10 cellular contexts compared by ENCODE assay signal in genomic region chr5:139443766-139444473, GRCh38. TPM values are rescaled to one million over a fixed set of nuclear protein-coding genes. Genes with fewer than 3 reads are reported as not detected.
DNase-seq lines count a peak whose midpoint lies in the region; ATAC-seq and TF ChIP-seq lines count a peak whose summit lies in the region.
"Had no signal": no experiment of that assay in that cellular context is flagged by ENCODE, and none has a peak within 500 bp of the region (broad histone marks: within the 10 kb centered on the region; RNA-seq: fewer than 3 reads in every experiment).

No MANE protein-coding gene starts in this region.

- no peak overlapping the region for H3K27ac ChIP-seq in CD8-positive, alpha-beta memory T cell (ENCODE audit: low read depth, low read length)
- no peak overlapping the region for H3K27ac ChIP-seq in gastroesophageal sphincter
- H3K27ac ChIP-seq: WERI-Rb-1 had no signal

- no peaks in the 10 kb centered on the region for H3K9me3 Mint-ChIP-seq in CD8-positive, alpha-beta memory T cell
- H3K9me3 Mint-ChIP-seq in activated T-helper 2 cell treated with anti-CD3 and anti-CD28 coated beads, Interferon-gamma antibody, Interleukin-2, Interleukin-4, amounts not matched to agents 10 μg/mL and 5 μg/mL and 100 μg/mL, durations not matched to agents 14 hours and 24 hours and 36 hours = peaks cover 6% of the 10 kb centered on the region

- no peaks in the 10 kb centered on the region for H3K36me3 ChIP-seq in CD8-positive, alpha-beta memory T cell (ENCODE audit: insufficient read depth, low read length)
- no peaks in the 10 kb centered on the region for H3K36me3 ChIP-seq in gastroesophageal sphincter
- H3K36me3 ChIP-seq: WERI-Rb-1 had no signal

- peak overlapping the region in 7 of 8 donors; percentile 1 to 95 (median 85) for H3K27ac Mint-ChIP-seq in CD8-positive, alpha-beta memory T cell
- H3K27ac Mint-ChIP-seq in activated T-helper 2 cell treated with anti-CD3 and anti-CD28 coated beads, Interferon-gamma antibody, Interleukin-2, Interleukin-4, amounts not matched to agents 10 μg/mL and 5 μg/mL and 100 μg/mL, durations not matched to agents 14 hours and 24 hours and 36 hours = peak overlapping the region; percentile 89

- TF ChIP-seq CTCF in gastroesophageal sphincter (IDR thresholded peaks at IDR 0.05) = no peak

- DNase-seq in CD8-positive, alpha-beta memory T cell = peak in 1 of 5 donors; percentile 28
- DNase-seq in M059J (ENCODE audit: low read depth) (peak; percentile 91), left kidney (ENCODE audit: low read depth, low spot score) (peak; percentile 66), amygdala (lab: John Stamatoyannopoulos, UW) (no peak), SK-N-DZ (ENCODE audit: low spot score) (no peak), hypothalamus (lab: John Stamatoyannopoulos, UW) (no peak)
- DNase-seq in activated T-helper 2 cell treated with anti-CD3 and anti-CD28 coated beads, Interferon-gamma antibody, Interleukin-2, Interleukin-4, amounts not matched to agents 10 μg/mL and 5 μg/mL and 100 μg/mL, durations not matched to agents 14 hours and 24 hours and 36 hours (ENCODE audit: low spot score) = no peak
- DNase-seq: NCI-H1694, WERI-Rb-1 had no signal

- H3K9me3 ChIP-seq in CD8-positive, alpha-beta memory T cell (ENCODE audit: low read length) = no peaks in the 10 kb centered on the region
- H3K9me3 ChIP-seq in gastroesophageal sphincter = no peaks in the 10 kb centered on the region

- intact Hi-C loops in activated T-helper 2 cell treated with anti-CD3 and anti-CD28 coated beads, Interferon-gamma antibody, Interleukin-2, Interleukin-4, amounts not matched to agents 10 μg/mL and 5 μg/mL and 100 μg/mL, durations not matched to agents 14 hours and 24 hours and 36 hours (cut with micrococcal nuclease) = no loop called here

- H3K36me3 Mint-ChIP-seq in CD8-positive, alpha-beta memory T cell = peaks cover 0 to 3% (median 0%) of the 10 kb centered on the region in 3 donors
- peaks cover 15% of the 10 kb centered on the region for H3K36me3 Mint-ChIP-seq in activated T-helper 2 cell treated with anti-CD3 and anti-CD28 coated beads, Interferon-gamma antibody, Interleukin-2, Interleukin-4, amounts not matched to agents 10 μg/mL and 5 μg/mL and 100 μg/mL, durations not matched to agents 14 hours and 24 hours and 36 hours (ENCODE audit: low read depth)

- H3K4me3 Mint-ChIP-seq in CD8-positive, alpha-beta memory T cell = peak overlapping the region in 3 of 7 donors; percentile 8 to 63 (median 21)
- no peak overlapping the region for H3K4me3 Mint-ChIP-seq in activated T-helper 2 cell treated with anti-CD3 and anti-CD28 coated beads, Interferon-gamma antibody, Interleukin-2, Interleukin-4, amounts not matched to agents 10 μg/mL and 5 μg/mL and 100 μg/mL, durations not matched to agents 14 hours and 24 hours and 36 hours (ENCODE audit: low read depth)

- no peak overlapping the region for H3K4me3 ChIP-seq in CD8-positive, alpha-beta memory T cell (ENCODE audit: low read length)
- H3K4me3 ChIP-seq in gastroesophageal sphincter = no peak overlapping the region

- H3K4me1 Mint-ChIP-seq in CD8-positive, alpha-beta memory T cell = peaks cover 32 to 53% (median 51%) of the 10 kb centered on the region in 3 donors
- H3K4me1 Mint-ChIP-seq in activated T-helper 2 cell treated with anti-CD3 and anti-CD28 coated beads, Interferon-gamma antibody, Interleukin-2, Interleukin-4, amounts not matched to agents 10 μg/mL and 5 μg/mL and 100 μg/mL, durations not matched to agents 14 hours and 24 hours and 36 hours (ENCODE audit: low read depth) = peaks cover 74% of the 10 kb centered on the region

- peaks cover 0 to 1% of the 10 kb centered on the region in 2 donors for H3K27me3 Mint-ChIP-seq in CD8-positive, alpha-beta memory T cell
- no peaks in the 10 kb centered on the region for H3K27me3 Mint-ChIP-seq in activated T-helper 2 cell treated with anti-CD3 and anti-CD28 coated beads, Interferon-gamma antibody, Interleukin-2, Interleukin-4, amounts not matched to agents 10 μg/mL and 5 μg/mL and 100 μg/mL, durations not matched to agents 14 hours and 24 hours and 36 hours (ENCODE audit: low read depth)

- POLR2A ChIA-PET in CD8-positive, alpha-beta memory T cell (lab: Charles Lee) = interaction anchor here (0.5 to 0.8 kb wide), 3 partner anchors 14 to 107 kb away, joined by 3 to 4 read pairs (median 3); partner anchors contain the start of gene STING1

- H3K4me1 ChIP-seq in CD8-positive, alpha-beta memory T cell (ENCODE audit: insufficient read depth, low read length) = peaks cover 29% of the 10 kb centered on the region
- peaks cover 0 to 12% (median 0%) of the 10 kb centered on the region in 3 donors for H3K4me1 ChIP-seq in gastroesophageal sphincter

- no peak for TF ChIP-seq EP300 in gastroesophageal sphincter (IDR thresholded peaks at IDR 0.05)

- no peaks in the 10 kb centered on the region for H3K27me3 ChIP-seq in CD8-positive, alpha-beta memory T cell (ENCODE audit: insufficient read depth, low read length, poor library complexity, severe bottlenecking)
- H3K27me3 ChIP-seq in gastroesophageal sphincter = no peaks in the 10 kb centered on the region

- 48 to 70% methylated on average over 2 to 4 of the region's 4 CpGs for WGBS in gastroesophageal sphincter (ENCODE audit: low coverage in 1 of 2), 2 donors

- no peak for TF ChIP-seq POLR2A in gastroesophageal sphincter (IDR thresholded peaks at IDR 0.05)

- CTCF ChIA-PET in CD8-positive, alpha-beta memory T cell (lab: Charles Lee) = interaction anchor here (0.7 to 1.8 kb wide), 9 partner anchors 13 to 405 kb away, joined by 3 to 7 read pairs (median 4); partner anchors contain the start of gene STING1

- ATAC-seq in gastroesophageal sphincter = no peak

RNA-seq across cellular contexts. Expression of gene DNAJC18, which starts 4.6 kb away (rescaled TPM):
- total RNA-seq in CD8-positive, alpha-beta memory T cell = 10 to 100 TPM; 25.3 to 25.7 TPM
- polyA plus RNA-seq in CD8-positive, alpha-beta memory T cell = 10.2 TPM
- 12.1 and 16.0 TPM in 2 replicates for total RNA-seq in M059J (2014; rRNA removed; shearing (Covaris generic))
- 29.8 and 35.8 TPM in 2 replicates for total RNA-seq in activated T-helper 2 cell treated with anti-CD3 and anti-CD28 coated beads, Interferon-gamma antibody, Interleukin-2, Interleukin-4, amounts not matched to agents 10 μg/mL and 5 μg/mL and 100 μg/mL, durations not matched to agents 14 hours and 24 hours and 36 hours
- 9.9 and 16.9 TPM in 2 replicates for polyA plus RNA-seq in SK-N-DZ (2014; cell fraction: cytosol; rRNA removed)
- 5.5 and 22.8 TPM in 2 replicates for polyA plus RNA-seq in SK-N-DZ (2014; cell fraction: nucleus; rRNA removed)
- total RNA-seq in gastroesophageal sphincter = 10 to 100 TPM in 3 of 4 donors, 1 to 10 TPM in 1; 7.6 to 27.7 (median 14.5) TPM

RNA-seq across cellular contexts. Expression of gene ECSCR, which starts 18.6 kb away (rescaled TPM):
- total RNA-seq in CD8-positive, alpha-beta memory T cell = under 1 TPM; 0.82 to 0.83 TPM
- polyA plus RNA-seq in CD8-positive, alpha-beta memory T cell = not detected
- total RNA-seq in M059J (2014; rRNA removed; shearing (Covaris generic)) = 1.5 and 2.4 TPM in 2 replicates
- total RNA-seq in activated T-helper 2 cell treated with anti-CD3 and anti-CD28 coated beads, Interferon-gamma antibody, Interleukin-2, Interleukin-4, amounts not matched to agents 10 μg/mL and 5 μg/mL and 100 μg/mL, durations not matched to agents 14 hours and 24 hours and 36 hours = 1.0 and 1.7 TPM in 2 replicates
- not detected in 2 replicates for polyA plus RNA-seq in SK-N-DZ (2014; cell fraction: cytosol; rRNA removed)
- polyA plus RNA-seq in SK-N-DZ (2014; cell fraction: nucleus; rRNA removed) = not detected in 2 replicates
- total RNA-seq in gastroesophageal sphincter = 10 to 100 TPM in 3 of 4 donors, 1 to 10 TPM in 1; 7.6 to 34.9 (median 21.8) TPM

RNA-seq across cellular contexts. Expression of gene SMIM33, which starts 26.9 kb away (rescaled TPM):
- under 1 TPM; 0.11 to 0.28 TPM for total RNA-seq in CD8-positive, alpha-beta memory T cell
- 1.1 TPM for polyA plus RNA-seq in CD8-positive, alpha-beta memory T cell
- total RNA-seq in M059J (2014; rRNA removed; shearing (Covaris generic)) = not detected in 2 replicates
- 0.23 and 0.25 TPM in 2 replicates for total RNA-seq in activated T-helper 2 cell treated with anti-CD3 and anti-CD28 coated beads, Interferon-gamma antibody, Interleukin-2, Interleukin-4, amounts not matched to agents 10 μg/mL and 5 μg/mL and 100 μg/mL, durations not matched to agents 14 hours and 24 hours and 36 hours
- polyA plus RNA-seq in SK-N-DZ (2014; cell fraction: cytosol; rRNA removed) = not detected in 2 replicates
- not detected in 2 replicates for polyA plus RNA-seq in SK-N-DZ (2014; cell fraction: nucleus; rRNA removed)
- total RNA-seq in gastroesophageal sphincter = not detected

RNA-seq across cellular contexts. Expression of gene STING1, which starts 38.6 kb away (rescaled TPM):
- total RNA-seq in CD8-positive, alpha-beta memory T cell = 100 to 1,000 TPM; 107 to 109 TPM
- polyA plus RNA-seq in CD8-positive, alpha-beta memory T cell = 116 TPM
- total RNA-seq in M059J (2014; rRNA removed; shearing (Covaris generic)) = 29.3 and 35.2 TPM in 2 replicates
- total RNA-seq in activated T-helper 2 cell treated with anti-CD3 and anti-CD28 coated beads, Interferon-gamma antibody, Interleukin-2, Interleukin-4, amounts not matched to agents 10 μg/mL and 5 μg/mL and 100 μg/mL, durations not matched to agents 14 hours and 24 hours and 36 hours = 167 and 169 TPM in 2 replicates
- polyA plus RNA-seq in SK-N-DZ (2014; cell fraction: cytosol; rRNA removed) = 0.09 TPM in 1 of 2 replicates, not detected in the other
- 0.68 TPM in 1 of 2 replicates, not detected in the other for polyA plus RNA-seq in SK-N-DZ (2014; cell fraction: nucleus; rRNA removed)
- 10 to 100 TPM; 36.3 to 63.7 (median 50.6) TPM for total RNA-seq in gastroesophageal sphincter

RNA-seq across cellular contexts. Expression of gene SPATA24, which starts 40.0 kb away (rescaled TPM):
- total RNA-seq in CD8-positive, alpha-beta memory T cell = 1 to 10 TPM; 3.6 to 3.9 TPM
- polyA plus RNA-seq in CD8-positive, alpha-beta memory T cell = 4.2 TPM
- 6.3 and 12.5 TPM in 2 replicates for total RNA-seq in M059J (2014; rRNA removed; shearing (Covaris generic))
- 4.7 and 4.8 TPM in 2 replicates for total RNA-seq in activated T-helper 2 cell treated with anti-CD3 and anti-CD28 coated beads, Interferon-gamma antibody, Interleukin-2, Interleukin-4, amounts not matched to agents 10 μg/mL and 5 μg/mL and 100 μg/mL, durations not matched to agents 14 hours and 24 hours and 36 hours
- 8.8 and 15.8 TPM in 2 replicates for polyA plus RNA-seq in SK-N-DZ (2014; cell fraction: cytosol; rRNA removed)
- polyA plus RNA-seq in SK-N-DZ (2014; cell fraction: nucleus; rRNA removed) = 7.7 and 8.0 TPM in 2 replicates
- total RNA-seq in gastroesophageal sphincter = 10 to 100 TPM in 2 of 4 donors, 1 to 10 TPM in 2; 1.5 to 13.5 (median 6.3) TPM

Comparison
In these comparisons a context has a peak if more than half of its experiments do, and no peak if none do; other contexts are left out.
1. DNase-seq: peak in M059J (single experiment) and left kidney (single experiment); none in activated T-helper 2 cell treated with anti-CD3 and anti-CD28 coated beads, Interferon-gamma antibody, Interleukin-2, Interleukin-4, amounts not matched to agents 10 μg/mL and 5 μg/mL and 100 μg/mL, durations not matched to agents 14 hours and 24 hours and 36 hours (single experiment), amygdala (0 of 56), SK-N-DZ (single experiment) and hypothalamus (0 of 51).